ENCODE assay signal across 1 cellular context in the genomic region with DNA sequence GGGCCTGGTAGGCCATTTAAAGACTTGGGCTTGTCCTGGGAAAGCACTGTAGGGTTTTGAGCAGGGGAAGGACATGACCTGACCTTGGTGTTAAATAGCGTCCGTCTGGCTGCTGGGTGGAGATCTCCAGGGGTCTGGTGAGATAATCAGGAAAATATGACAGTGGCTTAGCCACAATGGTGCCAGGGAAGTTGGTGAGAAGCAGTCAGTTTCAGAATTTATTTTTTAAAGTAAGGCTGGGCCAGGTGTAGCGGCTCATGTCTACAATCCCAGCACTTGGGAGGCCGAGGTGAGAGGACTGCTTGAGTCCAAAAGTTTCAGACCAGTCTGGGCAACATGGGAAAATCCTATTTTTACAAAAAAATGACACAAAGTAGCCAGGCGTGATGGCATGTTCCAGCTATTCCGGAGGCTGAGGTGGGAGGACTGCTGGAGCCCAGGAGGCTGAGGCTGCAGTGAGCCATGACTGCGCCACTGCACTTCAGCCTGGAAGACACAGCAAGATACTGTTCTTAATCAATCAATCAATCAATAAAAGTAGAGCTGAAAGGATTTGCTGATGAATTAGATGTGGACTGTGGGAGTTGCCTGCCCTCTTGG.
A peak's percentile ranks its signal among the peaks of the same experiment; 100 is the strongest.
TF ChIP-seq lines count a peak whose summit lies in the region.

No MANE protein-coding gene starts in this region.

TF ChIP-seq in HepG2, 621 proteins besides CTCF, POLR2A, EP300 and RAD21:
- TF ChIP-seq SOX13 (IDR thresholded peaks at IDR 0.05) = no peak
- TF ChIP-seq SOX13 (CRISPR knock-in tag; conservative IDR thresholded peaks at IDR 0.05 in 1 of 2, IDR thresholded peaks at IDR 0.05 in 1 of 2) = 0 out of 4 replicates have a peak, but pooled peaks of 1 of the 2 experiments have one; percentile 3
- peak; percentile 0 for TF ChIP-seq RBM22 (optimal IDR thresholded peaks at IDR 0.05; ENCODE audit: low read length)
- TF ChIP-seq, protein P1, sequence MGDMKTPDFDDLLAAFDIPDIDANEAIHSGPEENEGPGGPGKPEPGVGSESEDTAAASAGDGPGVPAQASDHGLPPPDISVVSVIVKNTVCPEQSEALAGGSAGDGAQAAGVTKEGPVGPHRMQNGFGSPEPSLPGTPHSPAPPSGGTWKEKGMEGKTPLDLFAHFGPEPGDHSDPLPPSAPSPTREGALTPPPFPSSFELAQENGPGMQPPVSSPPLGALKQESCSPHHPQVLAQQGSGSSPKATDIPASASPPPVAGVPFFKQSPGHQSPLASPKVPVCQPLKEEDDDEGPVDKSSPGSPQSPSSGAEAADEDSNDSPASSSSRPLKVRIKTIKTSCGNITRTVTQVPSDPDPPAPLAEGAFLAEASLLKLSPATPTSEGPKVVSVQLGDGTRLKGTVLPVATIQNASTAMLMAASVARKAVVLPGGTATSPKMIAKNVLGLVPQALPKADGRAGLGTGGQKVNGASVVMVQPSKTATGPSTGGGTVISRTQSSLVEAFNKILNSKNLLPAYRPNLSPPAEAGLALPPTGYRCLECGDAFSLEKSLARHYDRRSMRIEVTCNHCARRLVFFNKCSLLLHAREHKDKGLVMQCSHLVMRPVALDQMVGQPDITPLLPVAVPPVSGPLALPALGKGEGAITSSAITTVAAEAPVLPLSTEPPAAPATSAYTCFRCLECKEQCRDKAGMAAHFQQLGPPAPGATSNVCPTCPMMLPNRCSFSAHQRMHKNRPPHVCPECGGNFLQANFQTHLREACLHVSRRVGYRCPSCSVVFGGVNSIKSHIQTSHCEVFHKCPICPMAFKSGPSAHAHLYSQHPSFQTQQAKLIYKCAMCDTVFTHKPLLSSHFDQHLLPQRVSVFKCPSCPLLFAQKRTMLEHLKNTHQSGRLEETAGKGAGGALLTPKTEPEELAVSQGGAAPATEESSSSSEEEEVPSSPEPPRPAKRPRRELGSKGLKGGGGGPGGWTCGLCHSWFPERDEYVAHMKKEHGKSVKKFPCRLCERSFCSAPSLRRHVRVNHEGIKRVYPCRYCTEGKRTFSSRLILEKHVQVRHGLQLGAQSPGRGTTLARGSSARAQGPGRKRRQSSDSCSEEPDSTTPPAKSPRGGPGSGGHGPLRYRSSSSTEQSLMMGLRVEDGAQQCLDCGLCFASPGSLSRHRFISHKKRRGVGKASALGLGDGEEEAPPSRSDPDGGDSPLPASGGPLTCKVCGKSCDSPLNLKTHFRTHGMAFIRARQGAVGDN (CRISPR knock-in tag; IDR thresholded peaks at IDR 0.05) = peak; percentile 41
- TF ChIP-seq ZFYVE20 (CRISPR knock-in tag; IDR thresholded peaks at IDR 0.05; ENCODE audit: borderline replicate concordance, low read depth) = no peak
- TF ChIP-seq ZNF501 (CRISPR knock-in tag; IDR thresholded peaks at IDR 0.05) = 0 out of 2 replicates have a peak, but pooled peaks have one; percentile 16
- TF ChIP-seq, protein P2, sequence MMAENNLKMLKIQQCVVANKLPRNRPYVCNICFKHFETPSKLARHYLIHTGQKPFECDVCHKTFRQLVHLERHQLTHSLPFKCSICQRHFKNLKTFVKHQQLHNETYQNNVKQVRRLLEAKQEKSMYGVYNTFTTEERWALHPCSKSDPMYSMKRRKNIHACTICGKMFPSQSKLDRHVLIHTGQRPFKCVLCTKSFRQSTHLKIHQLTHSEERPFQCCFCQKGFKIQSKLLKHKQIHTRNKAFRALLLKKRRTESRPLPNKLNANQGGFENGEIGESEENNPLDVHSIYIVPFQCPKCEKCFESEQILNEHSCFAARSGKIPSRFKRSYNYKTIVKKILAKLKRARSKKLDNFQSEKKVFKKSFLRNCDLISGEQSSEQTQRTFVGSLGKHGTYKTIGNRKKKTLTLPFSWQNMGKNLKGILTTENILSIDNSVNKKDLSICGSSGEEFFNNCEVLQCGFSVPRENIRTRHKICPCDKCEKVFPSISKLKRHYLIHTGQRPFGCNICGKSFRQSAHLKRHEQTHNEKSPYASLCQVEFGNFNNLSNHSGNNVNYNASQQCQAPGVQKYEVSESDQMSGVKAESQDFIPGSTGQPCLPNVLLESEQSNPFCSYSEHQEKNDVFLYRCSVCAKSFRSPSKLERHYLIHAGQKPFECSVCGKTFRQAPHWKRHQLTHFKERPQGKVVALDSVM (CRISPR knock-in tag; IDR thresholded peaks at IDR 0.05) = peak; percentile 91
- peak; percentile 14; the same call in 1 of the 2 replicates for TF ChIP-seq BRD4 (CRISPR knock-in tag; IDR thresholded peaks at IDR 0.05)
- TF ChIP-seq ZNF12 (CRISPR knock-in tag; IDR thresholded peaks at IDR 0.05) = no peak
- TF ChIP-seq ZBTB7B (CRISPR knock-in tag; IDR thresholded peaks at IDR 0.05) = peak; percentile 17; the same call in 1 of the 2 replicates
- 0 out of 2 replicates have a peak, but pooled peaks have one; percentile 13 for TF ChIP-seq RXRA (CRISPR knock-in tag; IDR thresholded peaks at IDR 0.05)
- TF ChIP-seq ZNF816 (CRISPR knock-in tag; IDR thresholded peaks at IDR 0.05; ENCODE audit: borderline replicate concordance) = no peak
- no peak for TF ChIP-seq ZNF577 (CRISPR knock-in tag; IDR thresholded peaks at IDR 0.05; ENCODE audit: borderline replicate concordance, low read depth)
- no peak for TF ChIP-seq NCOA5 (CRISPR knock-in tag; IDR thresholded peaks at IDR 0.05)
- TF ChIP-seq NCOA2 (CRISPR knock-in tag; IDR thresholded peaks at IDR 0.05) = 0 out of 2 replicates have a peak, but pooled peaks have one; percentile 4
